In the genomic region with DNA sequence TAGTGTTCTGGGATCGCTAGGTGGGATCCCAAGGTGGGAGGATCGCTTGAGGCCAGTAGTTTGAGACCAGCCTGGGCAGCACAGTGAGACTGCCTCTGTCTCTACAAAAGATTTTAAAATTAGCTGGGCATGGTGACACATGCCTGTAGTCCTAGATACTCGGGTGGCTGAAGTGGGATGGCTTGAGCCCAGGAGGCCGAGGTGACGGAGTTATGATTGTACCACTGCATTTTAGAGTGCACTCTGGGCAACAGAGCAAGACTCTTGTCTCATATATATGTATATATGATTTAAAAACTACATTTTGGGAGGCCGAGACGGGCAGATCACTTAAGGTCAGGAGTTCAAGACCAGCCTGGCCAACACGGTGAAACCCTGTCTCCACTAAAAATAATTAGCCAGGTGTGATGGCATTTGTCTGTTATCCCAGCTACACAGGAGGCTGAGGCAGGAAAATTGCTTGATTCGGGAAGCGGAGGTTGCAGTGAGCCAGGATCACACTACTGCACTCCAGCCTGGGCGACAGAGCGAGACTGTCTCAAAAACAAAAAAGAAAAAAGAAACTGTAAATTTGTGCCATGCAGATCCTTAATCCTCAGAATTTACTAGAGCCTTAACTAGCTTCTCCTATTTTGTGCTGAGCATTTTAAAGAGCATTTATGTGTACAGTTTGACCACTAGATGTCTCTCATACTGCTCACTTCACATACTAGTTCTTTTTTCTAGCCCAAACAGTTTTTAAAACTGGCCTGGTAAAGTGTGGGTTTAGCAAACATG, we compare ENCODE assay signal across 9 cellular contexts.
DNase-seq lines count a peak whose midpoint lies in the region; ATAC-seq, FAIRE-seq and TF ChIP-seq lines count a peak whose summit lies in the region.
"Had no signal": no experiment of that assay in that cellular context is flagged by ENCODE, and none has a peak within 500 bp of the region (broad histone marks: within the 10 kb centered on the region; RNA-seq: fewer than 3 reads in every experiment).

No MANE protein-coding gene starts in this region.

- H3K36me3 ChIP-seq in endothelial cell of umbilical vein (ENCODE audit: control insufficient read depth in 2 of 2, extremely low read depth in 1 of 2, insufficient read depth in 2 of 2, low read length in 2 of 2): no peaks in the 10 kb centered on the region

- no peak overlapping the region for H2AFZ ChIP-seq in endothelial cell of umbilical vein (ENCODE audit: low read depth, low read length)

- no peak overlapping the region for H3K9ac ChIP-seq in endothelial cell of umbilical vein (replicated peaks; ENCODE audit: extremely low read depth, insufficient read depth, low read length)

- intact Hi-C loops in endothelial cell of umbilical vein (cut with micrococcal nuclease): loop anchor here (1.0 kb wide), 3 partner anchors 143 to 218 kb away; no protein-coding TSS in a partner anchor

- TF ChIP-seq CTCF in AG04450 (IDR thresholded peaks at IDR 0.05; ENCODE audit: low read depth, low read length) (peak; percentile 77), endothelial cell of umbilical vein (IDR thresholded peaks at IDR 0.05; ENCODE audit: extremely low read depth in 1 of 2, insufficient read depth in 1 of 2, low read depth in 1 of 2, low read length in 2 of 2) (peak; percentile 43 to 58)

- no peaks in the 10 kb centered on the region for H3K9me1 ChIP-seq in endothelial cell of umbilical vein (replicated peaks; ENCODE audit: control insufficient read depth, extremely low read depth, insufficient read depth, low read length)

- CTCF ChIA-PET in AG04450 (lab: Charles Lee): interaction anchor here (0.5 to 12.0 kb wide), 45 partner anchors 8 to 488 kb away, joined by 3 to 347 read pairs (median 4); no protein-coding TSS in a partner anchor
- CTCF ChIA-PET in endothelial cell of umbilical vein (lab: Charles Lee): interaction anchor here (0.5 to 7.0 kb wide), 68 partner anchors 8 to 487 kb away, joined by 3 to 356 read pairs (median 5); partner anchors contain the start of gene MON2

- TF ChIP-seq POLR2A in GM18505 (IDR thresholded peaks at IDR 0.05; ENCODE audit: borderline replicate concordance, extremely low read depth, insufficient read depth, insufficient read length): no peak
- TF ChIP-seq POLR2A in endothelial cell of umbilical vein (IDR thresholded peaks at IDR 0.05; ENCODE audit: low read depth, low read length): no peak

- TF ChIP-seq EP300 in Ishikawa (IDR thresholded peaks at IDR 0.05; ENCODE audit: borderline replicate concordance): no peak

- FAIRE-seq in RCC 7860 (lab: Jason Lieb, UNC): peak; percentile 73
- FAIRE-seq in endothelial cell of umbilical vein (lab: Jason Lieb, UNC): peak; percentile 91
- FAIRE-seq: colon had no signal

- ATAC-seq in GM18505 (IDR thresholded peaks at IDR 0.05; ENCODE audit: unreplicated experiment) (peak; percentile 56), HG03571 (IDR thresholded peaks at IDR 0.05; ENCODE audit: unreplicated experiment) (no peak)

- H3K27me3 Mint-ChIP-seq in T-helper 2 cell treated with Interferon-gamma antibody and Interleukin-4, amounts not matched to agents 5 μg/mL and 100 μg/mL, for 36 hours (ENCODE audit: low read depth): no peaks in the 10 kb centered on the region

- peaks cover 18% of the 10 kb centered on the region for H3K36me3 Mint-ChIP-seq in T-helper 2 cell treated with Interferon-gamma antibody and Interleukin-4, amounts not matched to agents 5 μg/mL and 100 μg/mL, for 36 hours (ENCODE audit: low read depth)

- no TSS peak for BruUV-seq in endothelial cell of umbilical vein (replicated peaks; lab: Mats Ljungman, UMichigan)

- no peaks in the 10 kb centered on the region for H4K20me1 ChIP-seq in endothelial cell of umbilical vein (replicated peaks; ENCODE audit: control insufficient read depth, extremely low read depth, insufficient read depth, low read length)

- H3K27ac Mint-ChIP-seq in T-helper 2 cell treated with Interferon-gamma antibody and Interleukin-4, amounts not matched to agents 5 μg/mL and 100 μg/mL, for 36 hours: no peak overlapping the region

- dilution Hi-C loops in endothelial cell of umbilical vein (cut with MboI; ENCODE audit: extremely low pct_ligation_motif_present, low sequenced_read_pairs): no loop called here

- no peaks in the 10 kb centered on the region for H3K79me2 ChIP-seq in endothelial cell of umbilical vein (ENCODE audit: control insufficient read depth, insufficient read depth, low read length)

- no peaks in the 10 kb centered on the region for H3K27me3 ChIP-seq in AG04450 (ENCODE audit: control insufficient read depth, insufficient read depth, low read length)
- H3K27me3 ChIP-seq in endothelial cell of umbilical vein (ENCODE audit: control insufficient read depth in 2 of 2, insufficient read depth in 2 of 2, low read length in 2 of 2): no peaks in the 10 kb centered on the region

- no peaks in the 10 kb centered on the region for H3K4me1 ChIP-seq in endothelial cell of umbilical vein (ENCODE audit: control insufficient read depth, extremely low read depth, insufficient read depth, low read length)

- H3K4me3 Mint-ChIP-seq in T-helper 2 cell treated with Interferon-gamma antibody and Interleukin-4, amounts not matched to agents 5 μg/mL and 100 μg/mL, for 36 hours: no peak overlapping the region

- H3K27ac ChIP-seq in AG04450 (ENCODE audit: low read depth, low read length) (no peak overlapping the region), endothelial cell of umbilical vein (ENCODE audit: insufficient read depth, low read depth, low read length) (no peak overlapping the region)

- peaks cover 1% of the 10 kb centered on the region for H3K4me1 Mint-ChIP-seq in T-helper 2 cell treated with Interferon-gamma antibody and Interleukin-4, amounts not matched to agents 5 μg/mL and 100 μg/mL, for 36 hours (ENCODE audit: low read depth)

- H3K9me3 Mint-ChIP-seq in T-helper 2 cell treated with Interferon-gamma antibody and Interleukin-4, amounts not matched to agents 5 μg/mL and 100 μg/mL, for 36 hours: no peaks in the 10 kb centered on the region

- TF ChIP-seq RAD21 in Ishikawa (IDR thresholded peaks at IDR 0.05; ENCODE audit: low read depth): peak; percentile 79

- POLR2A ChIA-PET in AG04450 (lab: Yijun Ruan, JAX): interaction anchor here (1.0 kb wide), 1 partner anchor 22 kb away, joined by 7 read pairs; no protein-coding TSS in a partner anchor
- POLR2A ChIA-PET in endothelial cell of umbilical vein (lab: Charles Lee): interaction anchor here (1.0 kb wide), 1 partner anchor 205 kb away, joined by 3 read pairs; no protein-coding TSS in a partner anchor

- H3K4me3 ChIP-seq in AG04450 (ENCODE audit: low read depth, low read length) (no peak overlapping the region), endothelial cell of umbilical vein (replicated peaks in 1 of 3; ENCODE audit: insufficient read depth in 1 of 3, low read depth in 1 of 3, low read length in 3 of 3) (no peak overlapping the region)

- no peak overlapping the region for H3K4me2 ChIP-seq in endothelial cell of umbilical vein (ENCODE audit: insufficient read depth, low read length)

- DNase-seq in AG04450 (ENCODE audit: low read depth, low spot score) (peak; percentile 20), RCC 7860 (ENCODE audit: low spot score) (peak; percentile 60), endothelial cell of umbilical vein (ENCODE audit: low read depth, low spot score) (peak; percentile 58), midbrain (lab: John Stamatoyannopoulos, UW) (peak; percentile 50)
- DNase-seq in T-helper 2 cell treated with Interferon-gamma antibody and Interleukin-4, amounts not matched to agents 5 μg/mL and 100 μg/mL, for 36 hours (ENCODE audit: low spot score): no peak

- no peaks in the 10 kb centered on the region for H3K9me3 ChIP-seq in AG04450 (ENCODE audit: control insufficient read depth, insufficient read depth, low read length)
- H3K9me3 ChIP-seq in endothelial cell of umbilical vein (replicated peaks; ENCODE audit: control insufficient read depth, insufficient read depth, low read length): no peaks in the 10 kb centered on the region

TF ChIP-seq in Ishikawa, 13 proteins besides CTCF, POLR2A, EP300 and RAD21:
- TF ChIP-seq TCF12 (IDR thresholded peaks at IDR 0.05; ENCODE audit: low read depth): no peak
- TF ChIP-seq NFIC (IDR thresholded peaks at IDR 0.05): no peak
- TF ChIP-seq YY1 (IDR thresholded peaks at IDR 0.05; ENCODE audit: low read depth): no peak

TF ChIP-seq in endothelial cell of umbilical vein, 7 proteins besides CTCF, POLR2A, EP300 and RAD21:
- TF ChIP-seq JUN (IDR thresholded peaks at IDR 0.05; ENCODE audit: borderline replicate concordance, insufficient read depth, insufficient read length, low read depth) (no peak), EZH2 (IDR thresholded peaks at IDR 0.05; ENCODE audit: borderline replicate concordance, low read depth, low read length, severe bottlenecking) (no peak), MAX (IDR thresholded peaks at IDR 0.05; ENCODE audit: insufficient read depth, insufficient read length) (no peak), GATA2 (IDR thresholded peaks at IDR 0.05; ENCODE audit: insufficient read depth, insufficient read length, low read depth, low read length) (no peak), FOS (IDR thresholded peaks at IDR 0.05; ENCODE audit: borderline replicate concordance, insufficient read depth, low read length) (no peak), POLR2AphosphoS5 (IDR thresholded peaks at IDR 0.05; ENCODE audit: insufficient read depth, low read depth, low read length) (no peak), MYC (IDR thresholded peaks at IDR 0.05; ENCODE audit: low read depth, low read length) (no peak)
